ENCODE assay signal across 17 cellular contexts in genomic region chr17:56831364-56832095, GRCh38. TPM values are rescaled to one million over a fixed set of nuclear protein-coding genes. Genes with fewer than 3 reads are reported as not detected.
A peak's percentile ranks its signal among the peaks of the same experiment; 100 is the strongest.
DNase-seq lines count a peak whose midpoint lies in the region; ATAC-seq lines count a peak whose summit lies in the region.
"Had no signal": no experiment of that assay in that cellular context is flagged by ENCODE, and none has a peak within 500 bp of the region (broad histone marks: within the 10 kb centered on the region; RNA-seq: fewer than 3 reads in every experiment).

No MANE protein-coding gene starts in this region.

- in situ Hi-C loops in GM23248 (cut with MboI) = no loop called here

- H3K9ac ChIP-seq in GM23248 = no peak overlapping the region

- H3K4me1 Mint-ChIP-seq in T-helper 2 cell treated with Interferon-gamma antibody and Interleukin-4, amounts not matched to agents 5 μg/mL and 100 μg/mL, for 36 hours (ENCODE audit: low read depth) = peaks cover 14% of the 10 kb centered on the region
- H3K4me1 Mint-ChIP-seq in CD4-positive, CD25-positive, alpha-beta regulatory T cell = peaks cover 16 to 53% (median 40%) of the 10 kb centered on the region in 4 donors
- peaks cover 45 to 52% (median 49%) of the 10 kb centered on the region in 3 donors for H3K4me1 Mint-ChIP-seq in T-cell

- H3K27ac Mint-ChIP-seq in T-helper 2 cell treated with Interferon-gamma antibody and Interleukin-4, amounts not matched to agents 5 μg/mL and 100 μg/mL, for 36 hours = no peak overlapping the region
- peak overlapping the region in 2 of 3 donors; percentile 81 to 86 for H3K27ac Mint-ChIP-seq in CD4-positive, CD25-positive, alpha-beta regulatory T cell
- H3K27ac Mint-ChIP-seq in T-cell = peak overlapping the region; percentile 48 to 87

- CTCF ChIA-PET in T-cell (lab: Charles Lee) = interaction anchor here in 1 of 2 donors (0.9 kb wide), 1 partner anchor 12 kb away, joined by 3 read pairs; no protein-coding TSS in a partner anchor

- peak overlapping the region; percentile 88 for H3K4me3 Mint-ChIP-seq in T-helper 2 cell treated with Interferon-gamma antibody and Interleukin-4, amounts not matched to agents 5 μg/mL and 100 μg/mL, for 36 hours
- H3K4me3 Mint-ChIP-seq in CD4-positive, CD25-positive, alpha-beta regulatory T cell = peak overlapping the region; percentile 93 to 100 (median 94)
- H3K4me3 Mint-ChIP-seq in T-cell = peak overlapping the region; percentile 13 to 80 (median 76)

- DNase-seq in T-helper 2 cell treated with Interferon-gamma antibody and Interleukin-4, amounts not matched to agents 5 μg/mL and 100 μg/mL, for 36 hours (ENCODE audit: low spot score) = no peak
- no peak for DNase-seq in T-helper 2 cell
- DNase-seq in CD4-positive, CD25-positive, alpha-beta regulatory T cell = no peak
- no peak for DNase-seq in T-cell
- DNase-seq in glomerular visceral epithelial cell (ENCODE audit: extremely low spot score) = peak; percentile 69
- no peak for DNase-seq in NOMO-1 treated with dmso at 0.1 percent for 144 hours (lab: John Stamatoyannopoulos, UW; ENCODE audit: unreplicated experiment)
- DNase-seq in GM23248 = no peak
- no peak for DNase-seq in NCI-H526 treated with DMSO at 0.1 percent for 48 hours (lab: John Stamatoyannopoulos, UW)
- DNase-seq: activated CD8-positive, alpha-beta memory T cell treated with anti-CD3 and anti-CD28 coated beads for 24 hours; COR-L47; effector CD4-positive, alpha-beta T cell; hippocampal formation; KG1; NCI-H1417; SHP77 had no signal

- no peaks in the 10 kb centered on the region for H3K27me3 ChIP-seq in CD4-positive, CD25-positive, alpha-beta regulatory T cell (ENCODE audit: control insufficient read depth, insufficient read depth, low read length)
- no peaks in the 10 kb centered on the region for H3K27me3 ChIP-seq in GM23248 (replicated peaks; ENCODE audit: insufficient read depth)
- H3K27me3 ChIP-seq: ovary, tibial nerve had no signal

- no peaks in the 10 kb centered on the region for H3K9me2 ChIP-seq in GM23248 (ENCODE audit: insufficient read depth)

- no peaks in the 10 kb centered on the region for H3K36me3 ChIP-seq in CD4-positive, CD25-positive, alpha-beta regulatory T cell (ENCODE audit: control insufficient read depth, insufficient read depth, low read length)
- no peaks in the 10 kb centered on the region for H3K36me3 ChIP-seq in GM23248 (ENCODE audit: low read depth)
- H3K36me3 ChIP-seq: ovary had no signal

- peaks cover 24% of the 10 kb centered on the region for H3K79me2 ChIP-seq in GM23248 (ENCODE audit: insufficient read depth)

- peak overlapping the region; percentile 83 for H3K4me3 ChIP-seq in CD4-positive, CD25-positive, alpha-beta regulatory T cell (ENCODE audit: low read depth, low read length)
- H3K4me3 ChIP-seq in GM23248 = no peak overlapping the region
- H3K4me3 ChIP-seq: ovary had no signal

- peaks cover 33% of the 10 kb centered on the region for H3K4me1 ChIP-seq in CD4-positive, CD25-positive, alpha-beta regulatory T cell (ENCODE audit: control insufficient read depth, insufficient read depth, low read length, poor library complexity, severe bottlenecking)
- peaks cover 8% of the 10 kb centered on the region for H3K4me1 ChIP-seq in GM23248 (ENCODE audit: insufficient read depth)

- H3K36me3 Mint-ChIP-seq in T-helper 2 cell treated with Interferon-gamma antibody and Interleukin-4, amounts not matched to agents 5 μg/mL and 100 μg/mL, for 36 hours (ENCODE audit: low read depth) = peaks cover 32% of the 10 kb centered on the region
- peaks cover 6% of the 10 kb centered on the region for H3K36me3 Mint-ChIP-seq in CD4-positive, CD25-positive, alpha-beta regulatory T cell
- peaks cover 6% of the 10 kb centered on the region for H3K36me3 Mint-ChIP-seq in T-cell

- no peak overlapping the region for H2AFZ ChIP-seq in GM23248

- ATAC-seq in CD4-positive, CD25-positive, alpha-beta regulatory T cell (ENCODE audit: low read depth in 2 of 2) = no peak
- ATAC-seq in T-cell (replicated peaks in 1 of 4) = no peak

- no peaks in the 10 kb centered on the region for H3K27me3 Mint-ChIP-seq in T-helper 2 cell treated with Interferon-gamma antibody and Interleukin-4, amounts not matched to agents 5 μg/mL and 100 μg/mL, for 36 hours (ENCODE audit: low read depth)
- no peaks in the 10 kb centered on the region for H3K27me3 Mint-ChIP-seq in CD4-positive, CD25-positive, alpha-beta regulatory T cell
- H3K27me3 Mint-ChIP-seq in T-cell = no peaks in the 10 kb centered on the region

- POLR2A ChIA-PET in T-cell (lab: Charles Lee) = no interaction called here

- H4K20me1 ChIP-seq in GM23248 (ENCODE audit: insufficient read depth) = no peaks in the 10 kb centered on the region

- 93 to 96% methylated on average over 15 to 16 of the region's 16 CpGs for WGBS in GM23248 (ENCODE audit: low coverage in 1 of 2, low lambda C conversion rate in 2 of 2, missing lambda C conversion rate in 2 of 2), 2 experiments

- H3K27ac ChIP-seq in CD4-positive, CD25-positive, alpha-beta regulatory T cell (ENCODE audit: insufficient read depth, low read length, poor library complexity, severe bottlenecking) = no peak overlapping the region
- H3K27ac ChIP-seq in GM23248 = no peak overlapping the region
- H3K27ac ChIP-seq: ovary, tibial nerve had no signal

- H3K9me3 ChIP-seq in CD4-positive, CD25-positive, alpha-beta regulatory T cell (ENCODE audit: control insufficient read depth in 2 of 2, low read length in 2 of 2) = no peaks in the 10 kb centered on the region
- no peaks in the 10 kb centered on the region for H3K9me3 ChIP-seq in GM23248 (ENCODE audit: low read depth)
- H3K9me3 ChIP-seq: ovary, tibial nerve had no signal

- H3K9me3 Mint-ChIP-seq in T-helper 2 cell treated with Interferon-gamma antibody and Interleukin-4, amounts not matched to agents 5 μg/mL and 100 μg/mL, for 36 hours = no peaks in the 10 kb centered on the region
- peaks cover 0 to 2% (median 0%) of the 10 kb centered on the region in 7 donors for H3K9me3 Mint-ChIP-seq in CD4-positive, CD25-positive, alpha-beta regulatory T cell
- no peaks in the 10 kb centered on the region for H3K9me3 Mint-ChIP-seq in T-cell

- no peak overlapping the region for H3K4me2 ChIP-seq in GM23248 (ENCODE audit: unreplicated experiment)

- H3F3A ChIP-seq in GM23248 (ENCODE audit: insufficient read depth) = no peaks in the 10 kb centered on the region

RNA-seq across cellular contexts. Expression of gene C17orf67, which starts 2.2 kb away (rescaled TPM):
- total RNA-seq in CD4-positive, CD25-positive, alpha-beta regulatory T cell = 6.2 TPM
- 1 to 10 TPM; 1.5 to 2.4 (median 2.1) TPM for polyA plus RNA-seq in CD4-positive, CD25-positive, alpha-beta regulatory T cell
- 1 to 10 TPM; 4.8 to 9.6 (median 8.4) TPM for total RNA-seq in T-cell
- 1.3 TPM in 1 of 2 replicates, not detected in the other for total RNA-seq in GM23248 (2014; rRNA removed; shearing (Covaris generic))
- polyA plus RNA-seq in GM23248 (2016; fragmentation: Nextera tagmentation; extraction: Ambion mirVana) = 1.2 TPM in 2 replicates

RNA-seq across cellular contexts. Expression of gene DGKE, which starts 2.4 kb away (rescaled TPM):
- 45.5 TPM for total RNA-seq in CD4-positive, CD25-positive, alpha-beta regulatory T cell
- polyA plus RNA-seq in CD4-positive, CD25-positive, alpha-beta regulatory T cell = 1 to 10 TPM; 6.2 to 9.5 (median 7.4) TPM
- 10 to 100 TPM; 31.6 to 39.2 (median 36.8) TPM for total RNA-seq in T-cell
- 1.9 and 4.8 TPM in 2 replicates for total RNA-seq in GM23248 (2014; rRNA removed; shearing (Covaris generic))
- polyA plus RNA-seq in GM23248 (2016; fragmentation: Nextera tagmentation; extraction: Ambion mirVana) = 2.8 and 3.2 TPM in 2 replicates
